Comparison of ENCODE assay signal across 1 cellular context in genomic region chr2:119650971-119651370, GRCh38.
TF ChIP-seq lines count a peak whose summit lies in the region.

No MANE protein-coding gene starts in this region.

TF ChIP-seq in HepG2, 621 proteins besides CTCF, POLR2A, EP300 and RAD21:
- no peak for TF ChIP-seq SOX13 (IDR thresholded peaks at IDR 0.05)
- peak in 1 of 2 experiments; percentile 25; a peak in 1 of 4 replicates for TF ChIP-seq SOX13 (CRISPR knock-in tag; conservative IDR thresholded peaks at IDR 0.05 in 1 of 2, IDR thresholded peaks at IDR 0.05 in 1 of 2)
- no peak for TF ChIP-seq REST (IDR thresholded peaks at IDR 0.05; ENCODE audit: borderline replicate concordance in 1 of 2, low read depth in 1 of 2, low read length in 2 of 2)
- no peak for TF ChIP-seq MLXIP (CRISPR knock-in tag; IDR thresholded peaks at IDR 0.05; ENCODE audit: borderline replicate concordance)
- TF ChIP-seq CBX5 (CRISPR knock-in tag; IDR thresholded peaks at IDR 0.05; ENCODE audit: borderline replicate concordance): no peak
- no peak for TF ChIP-seq FOXJ3 (CRISPR knock-in tag; IDR thresholded peaks at IDR 0.05; ENCODE audit: borderline replicate concordance)
- TF ChIP-seq CEBPB (IDR thresholded peaks at IDR 0.05; ENCODE audit: borderline replicate concordance, low read depth, low read length): peak; percentile 49; the same call in 1 of the 2 replicates
- TF ChIP-seq ZNF746 (CRISPR knock-in tag; IDR thresholded peaks at IDR 0.05): no peak
- no peak for TF ChIP-seq ZIK1 (CRISPR knock-in tag; IDR thresholded peaks at IDR 0.05; ENCODE audit: borderline replicate concordance, low read depth)
- no peak for TF ChIP-seq PAX8 (CRISPR knock-in tag; IDR thresholded peaks at IDR 0.05; ENCODE audit: borderline replicate concordance)
- no peak for TF ChIP-seq MTA3 (CRISPR knock-in tag; IDR thresholded peaks at IDR 0.05)
- TF ChIP-seq IRF2 (CRISPR knock-in tag; IDR thresholded peaks at IDR 0.05): no peak
- no peak for TF ChIP-seq PAWR (CRISPR knock-in tag; IDR thresholded peaks at IDR 0.05; ENCODE audit: borderline replicate concordance)
